Comparison of ENCODE assay signal across 8 cellular contexts in genomic region chr14:24665440-24665991, GRCh38. TPM values are rescaled to one million over a fixed set of nuclear protein-coding genes. Genes with fewer than 3 reads are reported as not detected.
DNase-seq lines count a peak whose midpoint lies in the region; ATAC-seq and TF ChIP-seq lines count a peak whose summit lies in the region.

No MANE protein-coding gene starts in this region.

- no peaks in the 10 kb centered on the region for H3K36me3 ChIP-seq in mucosa of descending colon (ENCODE audit: low read depth)

- H3K36me3 Mint-ChIP-seq in HFFc6 (ENCODE audit: low read depth), result no peaks in the 10 kb centered on the region

- intact Hi-C loops in mucosa of descending colon (cut with DNase I, micrococcal nuclease), result no loop called here

- no peaks in the 10 kb centered on the region for H3K27me3 Mint-ChIP-seq in HFFc6 (ENCODE audit: insufficient read depth)

- no peaks in the 10 kb centered on the region for H3K9me3 ChIP-seq in mucosa of descending colon

- no peak overlapping the region for H3K4me3 Mint-ChIP-seq in HFFc6

- H3K27ac Mint-ChIP-seq in HFFc6, result no peak overlapping the region

- DNase-seq in MV-4-11 (lab: John Stamatoyannopoulos, UW), result peak; percentile 92
- no peak for DNase-seq in mucosa of descending colon
- DNase-seq in T1000 (lab: John Stamatoyannopoulos, UW), result no peak
- no peak for DNase-seq in NCI-H1694 (lab: John Stamatoyannopoulos, UW)
- no peak for DNase-seq in HFFc6

- no peaks in the 10 kb centered on the region for H3K4me1 ChIP-seq in mucosa of descending colon (ENCODE audit: low read depth)

- H3K4me1 Mint-ChIP-seq in HFFc6 (ENCODE audit: low read depth), result no peaks in the 10 kb centered on the region

- H3K4me3 ChIP-seq in mucosa of descending colon, result no peak overlapping the region

- H3K9me3 Mint-ChIP-seq in HFFc6, result peaks cover 5% of the 10 kb centered on the region

- ATAC-seq in GM18870 (IDR thresholded peaks at IDR 0.05; ENCODE audit: unreplicated experiment) (peak; percentile 92), HG02571 (IDR thresholded peaks at IDR 0.05; ENCODE audit: unreplicated experiment) (peak; percentile 99), mucosa of descending colon (peak; percentile 53), SK-N-SH treated with all-trans-retinoic acid at 6 μM for 48 hours (no peak)

- TF ChIP-seq CTCF in mucosa of descending colon (IDR thresholded peaks at IDR 0.05), result no peak
- TF ChIP-seq CTCF in HFFc6 (IDR thresholded peaks at IDR 0.05), result no peak

TF ChIP-seq in SK-N-SH treated with all-trans-retinoic acid at 6 μM for 48 hours, 23 proteins besides CTCF, POLR2A, EP300 and RAD21:
- TF ChIP-seq ZFP3 (CRISPR knock-in tag; IDR thresholded peaks at IDR 0.05) (no peak), BACH2 (CRISPR knock-in tag; IDR thresholded peaks at IDR 0.05; ENCODE audit: borderline replicate concordance) (no peak), RARB (CRISPR knock-in tag; IDR thresholded peaks at IDR 0.05) (no peak), ZNF8 (CRISPR knock-in tag; IDR thresholded peaks at IDR 0.05) (no peak), ZNF70 (CRISPR knock-in tag; IDR thresholded peaks at IDR 0.05) (no peak)
- TF ChIP-seq, protein P1, sequence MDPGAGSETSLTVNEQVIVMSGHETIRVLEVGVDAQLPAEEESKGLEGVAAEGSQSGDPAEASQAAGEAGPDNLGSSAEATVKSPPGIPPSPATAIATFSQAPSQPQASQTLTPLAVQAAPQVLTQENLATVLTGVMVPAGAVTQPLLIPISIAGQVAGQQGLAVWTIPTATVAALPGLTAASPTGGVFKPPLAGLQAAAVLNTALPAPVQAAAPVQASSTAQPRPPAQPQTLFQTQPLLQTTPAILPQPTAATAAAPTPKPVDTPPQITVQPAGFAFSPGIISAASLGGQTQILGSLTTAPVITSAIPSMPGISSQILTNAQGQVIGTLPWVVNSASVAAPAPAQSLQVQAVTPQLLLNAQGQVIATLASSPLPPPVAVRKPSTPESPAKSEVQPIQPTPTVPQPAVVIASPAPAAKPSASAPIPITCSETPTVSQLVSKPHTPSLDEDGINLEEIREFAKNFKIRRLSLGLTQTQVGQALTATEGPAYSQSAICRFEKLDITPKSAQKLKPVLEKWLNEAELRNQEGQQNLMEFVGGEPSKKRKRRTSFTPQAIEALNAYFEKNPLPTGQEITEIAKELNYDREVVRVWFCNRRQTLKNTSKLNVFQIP (CRISPR knock-in tag; IDR thresholded peaks at IDR 0.05; ENCODE audit: borderline replicate concordance, low read depth), result no peak
- TF ChIP-seq, protein P2, sequence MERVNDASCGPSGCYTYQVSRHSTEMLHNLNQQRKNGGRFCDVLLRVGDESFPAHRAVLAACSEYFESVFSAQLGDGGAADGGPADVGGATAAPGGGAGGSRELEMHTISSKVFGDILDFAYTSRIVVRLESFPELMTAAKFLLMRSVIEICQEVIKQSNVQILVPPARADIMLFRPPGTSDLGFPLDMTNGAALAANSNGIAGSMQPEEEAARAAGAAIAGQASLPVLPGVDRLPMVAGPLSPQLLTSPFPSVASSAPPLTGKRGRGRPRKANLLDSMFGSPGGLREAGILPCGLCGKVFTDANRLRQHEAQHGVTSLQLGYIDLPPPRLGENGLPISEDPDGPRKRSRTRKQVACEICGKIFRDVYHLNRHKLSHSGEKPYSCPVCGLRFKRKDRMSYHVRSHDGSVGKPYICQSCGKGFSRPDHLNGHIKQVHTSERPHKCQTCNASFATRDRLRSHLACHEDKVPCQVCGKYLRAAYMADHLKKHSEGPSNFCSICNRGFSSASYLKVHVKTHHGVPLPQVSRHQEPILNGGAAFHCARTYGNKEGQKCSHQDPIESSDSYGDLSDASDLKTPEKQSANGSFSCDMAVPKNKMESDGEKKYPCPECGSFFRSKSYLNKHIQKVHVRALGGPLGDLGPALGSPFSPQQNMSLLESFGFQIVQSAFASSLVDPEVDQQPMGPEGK (CRISPR knock-in tag; IDR thresholded peaks at IDR 0.05; ENCODE audit: borderline replicate concordance), result no peak

RNA-seq across cellular contexts. Expression of gene GZMB, which starts 31.5 kb away (rescaled TPM):
- 1 to 10 TPM; 2.1 to 2.4 (median 2.1) TPM for total RNA-seq in mucosa of descending colon
- not detected for total RNA-seq in HFFc6 (2021; fragmentation: NEBNext Ultra II Directional; extraction: Animal tissue kit (Norgen Biotek cat#: 25700))

RNA-seq across cellular contexts. Expression of gene GZMH, which starts 56.0 kb away (rescaled TPM):
- 1 to 10 TPM in 2 of 3 donors, under 1 TPM in 1; 0.35 to 1.2 (median 1.0) TPM for total RNA-seq in mucosa of descending colon
- not detected for total RNA-seq in HFFc6 (2021; fragmentation: NEBNext Ultra II Directional; extraction: Animal tissue kit (Norgen Biotek cat#: 25700))
